35 cellular contexts compared by ENCODE assay signal in genomic region chr19:58045411-58046050, GRCh38. TPM values are rescaled to one million over a fixed set of nuclear protein-coding genes. Genes with fewer than 3 reads are reported as not detected.
"Had no signal": no experiment of that assay in that cellular context is flagged by ENCODE, and none has a peak within 500 bp of the region (broad histone marks: within the 10 kb centered on the region; RNA-seq: fewer than 3 reads in every experiment).

No MANE protein-coding gene starts in this region.

- H3K27me3 ChIP-seq: heart left ventricle, pancreas, right atrium auricular region, testis, thyroid gland, transverse colon, upper lobe of right lung had no signal

- FAIRE-seq: islet of Langerhans, kidney, pancreas, urothelium cell line had no signal

- H3K4me1 ChIP-seq: heart left ventricle, left lung, neural progenitor cell, pancreas, right atrium auricular region, testis, thyroid gland, transverse colon, upper lobe of right lung had no signal

- H3K9ac ChIP-seq: neural progenitor cell had no signal

- H3K36me3 ChIP-seq: heart left ventricle, left lung, neural progenitor cell, pancreas, right atrium auricular region, thyroid gland, transverse colon, upper lobe of right lung had no signal

- H3K4me2 ChIP-seq: neural progenitor cell had no signal

- H3K4me3 ChIP-seq: heart left ventricle, left lung, lung, neural progenitor cell, pancreas, right atrium auricular region, skin epidermis, thyroid gland, transverse colon, upper lobe of right lung had no signal

- H3K4me1 Mint-ChIP-seq: immature natural killer cell, mesothelial cell of epicardium, naive B cell, natural killer cell, nephron progenitor cell, neural progenitor cell had no signal

- ATAC-seq: heart left ventricle, left colon, left lung, natural killer cell, pancreas, sciatic nerve, upper lobe of right lung had no signal

- H3K4me3 Mint-ChIP-seq: immature natural killer cell; mesothelial cell of epicardium; natural killer cell; nephron progenitor cell; neural progenitor cell; stimulated activated naive CD8-positive, alpha-beta T cell treated with anti-CD3 and anti-CD28 coated beads, Interleukin-15, Interleukin-2, amounts not matched to agents 100 ng/mL and 50 ng/mL, for 24 hours had no signal

- H3K27ac Mint-ChIP-seq: immature natural killer cell; mesothelial cell of epicardium; natural killer cell; nephron progenitor cell; neural progenitor cell; stimulated activated naive CD8-positive, alpha-beta T cell treated with anti-CD3 and anti-CD28 coated beads, Interleukin-15, Interleukin-2, amounts not matched to agents 100 ng/mL and 50 ng/mL, for 24 hours had no signal

- H3K9me3 ChIP-seq: pancreas, testis, thyroid gland had no signal

- DNase-seq: glutamatergic neuron; heart left ventricle; hypothalamus; immature natural killer cell; kidney; left colon; mesendoderm; naive B cell; natural killer cell; nephron progenitor cell; pancreas; stimulated activated CD4-positive, alpha-beta T cell treated with anti-CD3 and anti-CD28 coated beads, Interleukin-12 subunit alpha, Interleukin-12 subunit beta, amount 100 ng/mL, for 4 hours; stimulated activated CD4-positive, alpha-beta T cell treated with anti-CD3 and anti-CD28 coated beads, Interleukin-15, amount 100 ng/mL, for 24 hours; stimulated activated CD4-positive, alpha-beta T cell treated with anti-CD3 and anti-CD28 coated beads, Interleukin-2, amount 100 ng/mL, for 24 hours; stimulated activated CD4-positive, alpha-beta T cell treated with anti-CD3 and anti-CD28 coated beads, Interleukin-4, amount 100 ng/mL, for 1 hour; stimulated activated naive CD4-positive, alpha-beta T cell; substantia nigra; thyroid gland; transverse colon; upper lobe of right lung had no signal

- H3K27me3 Mint-ChIP-seq: stimulated activated naive CD8-positive, alpha-beta T cell treated with anti-CD3 and anti-CD28 coated beads, Interleukin-15, Interleukin-2, amounts not matched to agents 100 ng/mL and 50 ng/mL, for 24 hours had no signal

- H2AFZ ChIP-seq: neural progenitor cell had no signal

- H3K27ac ChIP-seq: heart left ventricle, left lung, neural progenitor cell, pancreas, right atrium auricular region, skin epidermis, testis, thyroid gland, transverse colon, upper lobe of right lung had no signal

RNA-seq across cellular contexts. Expression of gene ZSCAN1, which starts 11.7 kb away (rescaled TPM):
- total RNA-seq: heart left ventricle, left colon, mononuclear cell, natural killer cell, omental fat pad, pulmonary artery endothelial cell, renal cortical epithelial cell, right atrium auricular region, transverse colon, upper lobe of right lung had no signal
